ENCODE assay signal across 15 cellular contexts in the genomic region with DNA sequence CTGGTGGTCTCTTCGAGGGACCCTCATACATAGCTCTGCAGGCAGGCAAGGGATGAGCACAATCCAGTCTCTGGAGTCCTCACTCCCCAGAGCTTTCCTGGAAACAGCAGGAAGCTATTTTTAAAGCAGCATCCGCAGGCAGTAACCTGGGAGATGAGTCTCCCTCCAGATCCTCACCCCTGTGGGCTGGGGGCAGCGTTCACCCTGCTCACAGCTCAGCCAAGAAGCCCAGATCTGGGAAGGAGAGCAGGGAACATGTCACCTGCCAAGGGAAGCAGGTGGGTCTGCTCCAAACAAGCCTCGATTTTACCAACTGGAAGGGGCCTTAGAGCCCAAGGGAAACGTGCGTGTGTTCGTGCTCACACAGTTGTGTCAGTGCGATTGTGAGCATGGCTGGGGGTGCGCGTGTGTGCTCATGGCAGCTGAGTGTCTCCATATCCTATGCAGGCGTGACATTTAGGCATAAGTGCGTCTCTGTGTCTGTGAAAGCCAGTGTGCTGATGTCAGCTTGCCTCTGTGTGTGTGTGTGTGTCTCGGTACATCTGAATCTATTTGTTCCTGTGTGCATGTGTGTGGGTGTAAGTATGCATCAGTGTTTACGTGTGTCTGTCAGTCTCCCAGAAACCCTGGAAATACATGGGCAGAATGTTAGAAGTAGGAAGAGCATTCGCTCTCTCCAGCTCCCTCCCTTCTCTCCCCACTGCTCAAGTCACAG. TPM values are rescaled to one million over a fixed set of nuclear protein-coding genes. Genes with fewer than 3 reads are reported as not detected.
DNase-seq lines count a peak whose midpoint lies in the region; TF ChIP-seq lines count a peak whose summit lies in the region.
"Had no signal": no experiment of that assay in that cellular context is flagged by ENCODE, and none has a peak within 500 bp of the region (broad histone marks: within the 10 kb centered on the region; RNA-seq: fewer than 3 reads in every experiment).

No MANE protein-coding gene starts in this region.

- H3K27me3 ChIP-seq in dorsolateral prefrontal cortex (no peaks in the 10 kb centered on the region), sigmoid colon (no peaks in the 10 kb centered on the region)

- no peaks in the 10 kb centered on the region for H3K4me1 ChIP-seq in sigmoid colon

- no peaks in the 10 kb centered on the region for H3K9me3 ChIP-seq in sigmoid colon

- 71 to 72% methylated on average over 15 of the region's 15 CpGs for WGBS in sigmoid colon, 2 donors

- TF ChIP-seq CTCF in dorsolateral prefrontal cortex (IDR thresholded peaks at IDR 0.05 in 54 of 56, conservative IDR thresholded peaks at IDR 0.05 in 2 of 56; ENCODE audit: low read depth in 1 of 56, partially characterized antibody in 56 of 56) (no peak), sigmoid colon (IDR thresholded peaks at IDR 0.05) (no peak)

- no peak for TF ChIP-seq EP300 in sigmoid colon (IDR thresholded peaks at IDR 0.05)

- H3K27ac ChIP-seq in dorsolateral prefrontal cortex (peak overlapping the region in 38 of 59 donors; percentile 3 to 79 (median 50)), sigmoid colon (no peak overlapping the region)

- DNase-seq in NCI-H1694 treated with DMSO at 0.1 percent for 48 hours (lab: John Stamatoyannopoulos, UW) (peak; percentile 20), NCI-H1694 (lab: John Stamatoyannopoulos, UW) (no peak), dorsolateral prefrontal cortex (peak in 2 of 10 donors; percentile 10 to 29), occipital lobe (lab: John Stamatoyannopoulos, UW) (peak; percentile 47), sigmoid colon (no peak), iPS-NIHi11 (ENCODE audit: low spot score) (no peak), MV-4-11 (lab: John Stamatoyannopoulos, UW) (no peak)
- DNase-seq in activated CD4-positive, alpha-beta T cell treated with anti-CD3 and anti-CD28 coated beads, Interleukin-2, amount 50 U/mL, for 4 hours, result no peak
- DNase-seq: 8988T, DMS79 treated with DMSO at 0.1 percent for 48 hours, KBM-7, NCI-H146, NCI-H2227 treated with DMSO at 0.1 percent for 48 hours, NCI-H524 had no signal

- TF ChIP-seq POLR2A in sigmoid colon (IDR thresholded peaks at IDR 0.05), result no peak

- intact Hi-C loops in dorsolateral prefrontal cortex (cut with DNase I), result no loop called here
- intact Hi-C loops in sigmoid colon (cut with DNase I), result no loop called here

- H3K36me3 ChIP-seq in sigmoid colon, result no peaks in the 10 kb centered on the region

- H3K4me3 ChIP-seq in dorsolateral prefrontal cortex, result no peak overlapping the region
- H3K4me3 ChIP-seq in sigmoid colon, result no peak overlapping the region

RNA-seq across cellular contexts. Expression of a gene that starts 40.6 kb away (rescaled TPM):
- total RNA-seq in dorsolateral prefrontal cortex (100 to 1,000 TPM; 142 to 692 (median 488) TPM), occipital lobe (76.3 TPM), sigmoid colon (1 to 10 TPM; 1.3 to 8.6 (median 7.0) TPM)
- 1 to 10 TPM in 1 of 3 donors, under 1 TPM in 1, not detected in 1; 0.60 to 2.9 TPM for polyA plus RNA-seq in sigmoid colon
- total RNA-seq: G401 had no signal

Comparison
In these comparisons a context has a peak if more than half of its experiments do, and no peak if none do; other contexts are left out.
1. DNase-seq: peak in NCI-H1694 treated with DMSO at 0.1 percent for 48 hours (single experiment) and occipital lobe (single experiment); none in NCI-H1694 (single experiment), sigmoid colon (single experiment), iPS-NIHi11 (single experiment), MV-4-11 (single experiment) and activated CD4-positive, alpha-beta T cell treated with anti-CD3 and anti-CD28 coated beads, Interleukin-2, amount 50 U/mL, for 4 hours (0 of 2).
2. H3K27ac ChIP-seq: peak in dorsolateral prefrontal cortex (38 of 59); none in sigmoid colon (0 of 4).